ENCODE assay signal across 34 cellular contexts in genomic region chr5:118545050-118545449, GRCh38.
DNase-seq lines count a peak whose midpoint lies in the region; ATAC-seq, FAIRE-seq and TF ChIP-seq lines count a peak whose summit lies in the region.
"Had no signal": no experiment of that assay in that cellular context is flagged by ENCODE, and none has a peak within 500 bp of the region (broad histone marks: within the 10 kb centered on the region; RNA-seq: fewer than 3 reads in every experiment).

No MANE protein-coding gene starts in this region.

- in situ Hi-C loops in mammary epithelial cell (cut with MboI; ENCODE audit: low sequenced_read_pairs in 2 of 2), result no loop called here
- in situ Hi-C loops in GM12878 (cut with MboI), result no loop called here

- no peak for TF ChIP-seq RAD21 in GM12878 (IDR thresholded peaks at IDR 0.05; ENCODE audit: insufficient read depth, low read depth, low read length)

- H3K4me1 ChIP-seq in mammary epithelial cell (ENCODE audit: insufficient read depth, low read length), result peaks cover 23% of the 10 kb centered on the region
- no peaks in the 10 kb centered on the region for H3K4me1 ChIP-seq in GM12878 (ENCODE audit: control insufficient read depth, insufficient read depth, low read length)
- H3K4me1 ChIP-seq in right cardiac atrium (ENCODE audit: control insufficient read depth, insufficient read depth, low read length), result no peaks in the 10 kb centered on the region
- H3K4me1 ChIP-seq: BLaER1, esophagus muscularis mucosa, left ventricle myocardium inferior, parathyroid adenoma, stomach, vagina had no signal

- ATAC-seq in GM12878 (peak; percentile 46), HG03457 (IDR thresholded peaks at IDR 0.05; ENCODE audit: unreplicated experiment) (no peak), right cardiac atrium (no peak)
- ATAC-seq: heart left ventricle, PC-3 had no signal

- FAIRE-seq in GM12878 (lab: Jason Lieb, UNC), result no peak
- FAIRE-seq: endometrium, GM12892 had no signal

- H3K79me2 ChIP-seq in mammary epithelial cell (ENCODE audit: insufficient read depth, low read length) (no peaks in the 10 kb centered on the region), GM12878 (ENCODE audit: control insufficient read depth, insufficient read depth, low read length) (no peaks in the 10 kb centered on the region)
- H3K79me2 ChIP-seq: parathyroid adenoma had no signal

- no peak overlapping the region for H3K27ac ChIP-seq in mammary epithelial cell (ENCODE audit: insufficient read depth, low read depth, low read length)
- no peak overlapping the region for H3K27ac ChIP-seq in GM12878 (ENCODE audit: control insufficient read depth, insufficient read depth)
- H3K27ac ChIP-seq in right cardiac atrium (ENCODE audit: low read length), result no peak overlapping the region
- H3K27ac ChIP-seq: BLaER1, esophagus muscularis mucosa, heart left ventricle, left ventricle myocardium inferior, neural progenitor cell, parathyroid adenoma, stomach, vagina had no signal

- TF ChIP-seq POLR2A in GM12878 (IDR thresholded peaks at IDR 0.05; ENCODE audit: low read depth, low read length), result no peak

- H3K4me3 ChIP-seq in mammary epithelial cell (replicated peaks in 1 of 3; ENCODE audit: insufficient read depth in 1 of 3, low read depth in 2 of 3, low read length in 3 of 3) (no peak overlapping the region), GM12878 (no peak overlapping the region), right cardiac atrium (ENCODE audit: low read length) (no peak overlapping the region)
- H3K4me3 ChIP-seq: BLaER1, esophagus muscularis mucosa, heart left ventricle, left ventricle myocardium inferior, neural progenitor cell, stomach, vagina had no signal

- CTCF ChIA-PET in mammary epithelial cell (lab: Charles Lee; ENCODE audit: low non-redundant PET) (no interaction called here), MCF 10A (lab: Yijun Ruan, JAX) (no interaction called here), GM12878 (lab: Yijun Ruan, JAX) (no interaction called here)

- intact Hi-C loops in mammary epithelial cell (cut with micrococcal nuclease), result no loop called here
- intact Hi-C loops in MCF 10A (cut with micrococcal nuclease), result no loop called here
- intact Hi-C loops in GM12878 (cut with micrococcal nuclease; ENCODE audit: unreplicated experiment), result no loop called here
- intact Hi-C loops in right cardiac atrium (cut with DNase I), result no loop called here

- no peaks in the 10 kb centered on the region for H4K20me1 ChIP-seq in mammary epithelial cell (ENCODE audit: insufficient read depth, low read length)
- no peaks in the 10 kb centered on the region for H4K20me1 ChIP-seq in GM12878 (ENCODE audit: control insufficient read depth, insufficient read depth)
- H4K20me1 ChIP-seq: BLaER1 had no signal

- H3K36me3 Mint-ChIP-seq in MCF 10A (ENCODE audit: insufficient read depth, unreplicated experiment), result no peaks in the 10 kb centered on the region
- H3K36me3 Mint-ChIP-seq: brain, neural progenitor cell had no signal

- RAD21 ChIA-PET in GM12878 (lab: Charles Lee; ENCODE audit: unreplicated experiment), result no interaction called here

- 85% methylated on average over 3 of the region's 3 CpGs for WGBS in mammary epithelial cell (ENCODE audit: low coverage, missing lambda C conversion rate)
- 0% methylated on average over 3 of the region's 3 CpGs for WGBS in GM12878 (ENCODE audit: insufficient coverage, insufficient replicate concordance, low lambda C conversion rate, missing lambda C conversion rate)
- 30% methylated on average over 3 of the region's 3 CpGs for WGBS in right cardiac atrium

- H3K36me3 ChIP-seq in mammary epithelial cell (ENCODE audit: insufficient read depth, low read length) (no peaks in the 10 kb centered on the region), GM12878 (ENCODE audit: control insufficient read depth in 2 of 2, insufficient read depth in 2 of 2, low read length in 1 of 2) (no peaks in the 10 kb centered on the region)
- H3K36me3 ChIP-seq: BLaER1, esophagus muscularis mucosa, heart left ventricle, left ventricle myocardium inferior, neural progenitor cell, stomach, vagina had no signal

- H2AFZ ChIP-seq in mammary epithelial cell (ENCODE audit: low read depth, low read length) (peak overlapping the region; percentile 18), GM12878 (ENCODE audit: control insufficient read depth, low read depth, low read length) (no peak overlapping the region)
- H2AFZ ChIP-seq: neural progenitor cell, parathyroid adenoma had no signal

- H3K9ac ChIP-seq in mammary epithelial cell (ENCODE audit: insufficient read depth, low read length) (no peak overlapping the region), GM12878 (ENCODE audit: control insufficient read depth, insufficient read depth, low read length) (no peak overlapping the region)
- H3K9ac ChIP-seq: BLaER1, neural progenitor cell, parathyroid adenoma had no signal

- H3K4me3 Mint-ChIP-seq in MCF 10A (ENCODE audit: unreplicated experiment), result no peak overlapping the region
- H3K4me3 Mint-ChIP-seq: brain, neural progenitor cell had no signal

- no peak overlapping the region for H3K4me2 ChIP-seq in mammary epithelial cell (ENCODE audit: insufficient read depth, low read depth, low read length)
- H3K4me2 ChIP-seq in GM12878 (ENCODE audit: control insufficient read depth, insufficient read depth), result no peak overlapping the region
- H3K4me2 ChIP-seq: BLaER1, neural progenitor cell had no signal

- BruUV-seq in mammary epithelial cell (replicated peaks; lab: Mats Ljungman, UMichigan), result no TSS peak
- no TSS peak for BruUV-seq in MCF 10A (replicated peaks; lab: Mats Ljungman, UMichigan)
- no TSS peak for BruUV-seq in GM12878 (replicated peaks; lab: Mats Ljungman, UMichigan)

- H3K9me3 ChIP-seq in mammary epithelial cell (replicated peaks; ENCODE audit: insufficient read depth, low read length) (no peaks in the 10 kb centered on the region), GM12878 (replicated peaks; ENCODE audit: control insufficient read depth, insufficient read depth, low read length) (no peaks in the 10 kb centered on the region), right cardiac atrium (ENCODE audit: control insufficient read depth, low read length) (no peaks in the 10 kb centered on the region)
- H3K9me3 ChIP-seq: BLaER1, esophagus muscularis mucosa, heart left ventricle, left ventricle myocardium inferior, stomach, vagina had no signal

- TF ChIP-seq EP300 in GM12878 (IDR thresholded peaks at IDR 0.05; ENCODE audit: borderline replicate concordance in 1 of 2, control insufficient read depth in 1 of 2, low read depth in 2 of 2, low read length in 2 of 2), result no peak

- POLR2A ChIA-PET in MCF 10A (lab: Yijun Ruan, JAX), result interaction anchor here (0.6 kb wide), 1 partner anchor 11 kb away, joined by 3 read pairs; no protein-coding TSS in a partner anchor
- POLR2A ChIA-PET in GM12878 (lab: Charles Lee), result no interaction called here

- H3K27ac Mint-ChIP-seq in MCF 10A (ENCODE audit: low read depth, unreplicated experiment), result no peak overlapping the region
- H3K27ac Mint-ChIP-seq: brain, neural progenitor cell had no signal

- SMC1A ChIA-PET in GM12878 (lab: Charles Lee; ENCODE audit: uncharacterized antibody, unreplicated experiment), result no interaction called here

- no peaks in the 10 kb centered on the region for H3K27me3 Mint-ChIP-seq in MCF 10A (ENCODE audit: insufficient read depth, unreplicated experiment)

- TF ChIP-seq CTCF in mammary epithelial cell (conservative IDR thresholded peaks at IDR 0.05 in 1 of 2, IDR thresholded peaks at IDR 0.05 in 1 of 2; ENCODE audit: extremely low read depth in 1 of 2, insufficient read depth in 1 of 2, low read depth in 1 of 2, low read length in 2 of 2) (no peak), MCF 10A (IDR thresholded peaks at IDR 0.05; ENCODE audit: unreplicated experiment) (no peak), GM12878 (IDR thresholded peaks at IDR 0.05 in 2 of 3, conservative IDR thresholded peaks at IDR 0.05 in 1 of 3; ENCODE audit: control insufficient read depth in 2 of 3, extremely low read depth in 1 of 3, insufficient read depth in 1 of 3, low read depth in 3 of 3, low read length in 3 of 3) (no peak)

- peaks cover 10% of the 10 kb centered on the region for H3K4me1 Mint-ChIP-seq in MCF 10A (ENCODE audit: insufficient read depth, unreplicated experiment)

- no peaks in the 10 kb centered on the region for H3K27me3 ChIP-seq in mammary epithelial cell (ENCODE audit: insufficient read depth, low read length)
- no peaks in the 10 kb centered on the region for H3K27me3 ChIP-seq in GM12878 (replicated peaks in 1 of 2; ENCODE audit: control insufficient read depth in 2 of 2, insufficient read depth in 2 of 2, low read length in 1 of 2)
- H3K27me3 ChIP-seq in right cardiac atrium (ENCODE audit: control insufficient read depth, insufficient read depth), result no peaks in the 10 kb centered on the region
- H3K27me3 ChIP-seq: BLaER1, esophagus muscularis mucosa, heart left ventricle, neural progenitor cell, stomach, vagina had no signal

- dilution Hi-C loops in mammary epithelial cell (cut with HindIII; ENCODE audit: low sequenced_read_pairs), result no loop called here

- no peak for DNase-seq in mammary epithelial cell
- no peak for DNase-seq in MCF 10A (ENCODE audit: unreplicated experiment)
- peak; percentile 82 for DNase-seq in NCI-H82 (lab: John Stamatoyannopoulos, UW)
- DNase-seq in GM12878 (ENCODE audit: low read depth, low spot score), result no peak
- DNase-seq in Ammon's horn (ENCODE audit: low spot score), result no peak
- DNase-seq in right cardiac atrium, result no peak
- DNase-seq: activated CD4-positive, alpha-beta T cell treated with anti-CD3 and anti-CD28 coated beads, Interleukin-2, amount 50 U/mL, for 48 hours; activated naive CD4-positive, alpha-beta T cell treated with Interleukin-2 at 50 U/mL for 16 hours; activated T-cell treated with anti-CD3 and anti-CD28 coated beads, Interleukin-2, amount 50 U/mL, for 48 hours; amniotic stem cell; cerebellar nuclear complex; DMS 273 treated with DMSO at 0.1 percent for 48 hours; foreskin fibroblast; HCEC 1CT; heart left ventricle; islet precursor cell; left ventricle myocardium inferior; mesendoderm; NCI-H1092 treated with DMSO at 0.1 percent for 48 hours; NCI-H1694 treated with DMSO at 0.1 percent for 48 hours; NCI-H446 treated with DMSO at 0.1 percent for 48 hours; NCI-H774; PC-3; stimulated activated CD4-positive, alpha-beta T cell treated with anti-CD3 and anti-CD28 coated beads, Interleukin-1b, Interleukin-23, amount 100 ng/mL, for 48 hours; stomach had no signal

- H3K9me3 Mint-ChIP-seq in MCF 10A (ENCODE audit: unreplicated experiment), result no peaks in the 10 kb centered on the region
- H3K9me3 Mint-ChIP-seq: brain, neural progenitor cell had no signal

TF ChIP-seq in GM12878, 131 proteins besides CTCF, POLR2A, EP300 and RAD21:
- TF ChIP-seq KDM1A (IDR thresholded peaks at IDR 0.05; ENCODE audit: borderline replicate concordance) (no peak), SPI1 (IDR thresholded peaks at IDR 0.05; ENCODE audit: borderline replicate concordance, insufficient read depth, low read depth, low read length) (peak; percentile 41; the same call in 1 of the 2 replicates)
